In genomic region chr9:136805207-136805740, GRCh38 we compare ENCODE assay signal across 24 cellular contexts. TPM values are rescaled to one million over a fixed set of nuclear protein-coding genes. Genes with fewer than 3 reads are reported as not detected.
A peak's percentile ranks its signal among the peaks of the same experiment; 100 is the strongest.
DNase-seq lines count a peak whose midpoint lies in the region; ATAC-seq, FAIRE-seq and TF ChIP-seq lines count a peak whose summit lies in the region.
"Had no signal": no experiment of that assay in that cellular context is flagged by ENCODE, and none has a peak within 500 bp of the region (broad histone marks: within the 10 kb centered on the region; RNA-seq: fewer than 3 reads in every experiment).

No MANE protein-coding gene starts in this region.

- H3K36me3 ChIP-seq in NT2/D1 (ENCODE audit: insufficient read depth, insufficient read length, low read length) (peaks cover 50% of the 10 kb centered on the region), kidney (ENCODE audit: control insufficient read depth in 1 of 2, insufficient read depth in 2 of 2, low read length in 2 of 2) (peaks cover 0 to 5% of the 10 kb centered on the region in 2 donors), sigmoid colon (peaks cover 0 to 7% (median 0%) of the 10 kb centered on the region in 4 donors)
- H3K36me3 ChIP-seq: suprapubic skin had no signal

- H3K4me1 Mint-ChIP-seq in activated CD8-positive, alpha-beta memory T cell treated with anti-CD3 and anti-CD28 coated beads, Interleukin-2, amount 10 ng/mL, durations not matched to agents 7 days and 5 days, result peaks cover 45% of the 10 kb centered on the region

- no peak overlapping the region for H3K27ac ChIP-seq in kidney (ENCODE audit: low read depth in 2 of 2, low read length in 2 of 2)
- no peak overlapping the region for H3K27ac ChIP-seq in sigmoid colon
- H3K27ac ChIP-seq: epithelial cell of prostate, foreskin keratinocyte, spleen, suprapubic skin had no signal

- H3K27me3 ChIP-seq in NT2/D1 (ENCODE audit: insufficient read depth, insufficient read length) (peaks cover 5% of the 10 kb centered on the region), sigmoid colon (peaks cover 14 to 23% (median 23%) of the 10 kb centered on the region in 3 donors)
- H3K27me3 ChIP-seq: foreskin keratinocyte had no signal

- FAIRE-seq in kidney (lab: Jason Lieb, UNC), result no peak
- FAIRE-seq: bronchial epithelial cell had no signal

- H3K4me3 ChIP-seq in NT2/D1 (ENCODE audit: insufficient read length, low read depth), result no peak overlapping the region
- H3K4me3 ChIP-seq in kidney (ENCODE audit: low read length in 2 of 2), result no peak overlapping the region
- H3K4me3 ChIP-seq in sigmoid colon, result no peak overlapping the region
- H3K4me3 ChIP-seq: spleen, suprapubic skin had no signal

- CTCF ChIA-PET in activated CD8-positive, alpha-beta memory T cell treated with anti-CD3 and anti-CD28 coated beads, Interleukin-2, amount 10 ng/mL, durations not matched to agents 7 days and 5 days (lab: Charles Lee), result interaction anchor here (0.9 to 2.8 kb wide), 5 partner anchors 12 to 259 kb away, joined by 3 to 24 read pairs (median 3); partner anchors contain the start of gene AJM1

- peak overlapping the region; percentile 16 for H3K9ac ChIP-seq in NT2/D1 (ENCODE audit: insufficient read length, low read depth)
- no peak overlapping the region for H3K9ac ChIP-seq in kidney (ENCODE audit: low read length in 2 of 2)

- TF ChIP-seq EP300 in sigmoid colon (IDR thresholded peaks at IDR 0.05), result no peak

- peaks cover 6% of the 10 kb centered on the region for H3K4me1 ChIP-seq in NT2/D1 (ENCODE audit: insufficient read depth, insufficient read length)
- H3K4me1 ChIP-seq in kidney (ENCODE audit: control insufficient read depth in 1 of 2, insufficient read depth in 1 of 2, low read depth in 1 of 2, low read length in 2 of 2), result peaks cover 6 to 21% of the 10 kb centered on the region in 2 donors
- peaks cover 0 to 47% (median 41%) of the 10 kb centered on the region in 4 donors for H3K4me1 ChIP-seq in sigmoid colon

- peak overlapping the region; percentile 11 for H3K4me3 Mint-ChIP-seq in activated CD8-positive, alpha-beta memory T cell treated with anti-CD3 and anti-CD28 coated beads, Interleukin-2, amount 10 ng/mL, durations not matched to agents 7 days and 5 days
- H3K4me3 Mint-ChIP-seq: activated CD8-positive, alpha-beta T cell treated with anti-CD3 and anti-CD28 coated beads for 36 hours had no signal

- WGBS in sigmoid colon, 2 donors, result 92 to 93% methylated on average over 12 of the region's 12 CpGs

- TF ChIP-seq POLR2A in sigmoid colon (IDR thresholded peaks at IDR 0.05), result no peak

- H3K27me3 Mint-ChIP-seq in activated CD8-positive, alpha-beta memory T cell treated with anti-CD3 and anti-CD28 coated beads, Interleukin-2, amount 10 ng/mL, durations not matched to agents 7 days and 5 days, result peaks cover 13% of the 10 kb centered on the region
- H3K27me3 Mint-ChIP-seq: naive B cell had no signal

- H3K9me3 ChIP-seq in NT2/D1 (ENCODE audit: insufficient read depth, low read length) (no peaks in the 10 kb centered on the region), kidney (ENCODE audit: control insufficient read depth in 1 of 2, low read length in 2 of 2) (no peaks in the 10 kb centered on the region), sigmoid colon (no peaks in the 10 kb centered on the region)
- H3K9me3 ChIP-seq: spleen, suprapubic skin had no signal

- no peak for DNase-seq in activated CD8-positive, alpha-beta memory T cell treated with anti-CD3 and anti-CD28 coated beads, Interleukin-2, amount 10 ng/mL, durations not matched to agents 7 days and 5 days
- no peak for DNase-seq in activated CD8-positive, alpha-beta memory T cell treated with anti-CD3 and anti-CD28 coated beads, Interleukin-2, amount 50 U/mL, for 48 hours
- DNase-seq in NT2/D1 (ENCODE audit: low read depth, low spot score), result no peak
- peak; percentile 46 for DNase-seq in kidney
- peak; percentile 63 for DNase-seq in sigmoid colon
- DNase-seq in AG20443 (ENCODE audit: low spot score), result no peak
- DNase-seq: activated CD8-positive, alpha-beta T cell treated with anti-CD3 and anti-CD28 coated beads for 36 hours; foreskin keratinocyte; GOT3; hypothalamus; mesenchymal stem cell; naive B cell; NCI-H1105 treated with DMSO at 0.1 percent for 48 hours; spleen had no signal

- TF ChIP-seq CTCF in kidney (IDR thresholded peaks at IDR 0.05; ENCODE audit: borderline replicate concordance, extremely low read depth, insufficient read depth) (no peak), sigmoid colon (IDR thresholded peaks at IDR 0.05) (no peak)

- peaks cover 15% of the 10 kb centered on the region for H3K36me3 Mint-ChIP-seq in activated CD8-positive, alpha-beta memory T cell treated with anti-CD3 and anti-CD28 coated beads, Interleukin-2, amount 10 ng/mL, durations not matched to agents 7 days and 5 days
- H3K36me3 Mint-ChIP-seq: naive B cell had no signal

- no peak for ATAC-seq in activated CD8-positive, alpha-beta memory T cell treated with anti-CD3 and anti-CD28 coated beads, Interleukin-2, amount 10 ng/mL, durations not matched to agents 7 days and 5 days
- ATAC-seq in HG03139 (IDR thresholded peaks at IDR 0.05; ENCODE audit: unreplicated experiment), result no peak
- ATAC-seq in HG03354 (IDR thresholded peaks at IDR 0.05; ENCODE audit: poor library complexity, severe bottlenecking, unreplicated experiment), result no peak
- ATAC-seq: activated CD8-positive, alpha-beta T cell treated with anti-CD3 and anti-CD28 coated beads for 36 hours; foreskin keratinocyte; Right ventricle myocardium inferior had no signal

- H3K27ac Mint-ChIP-seq in activated CD8-positive, alpha-beta memory T cell treated with anti-CD3 and anti-CD28 coated beads, Interleukin-2, amount 10 ng/mL, durations not matched to agents 7 days and 5 days, result no peak overlapping the region
- H3K27ac Mint-ChIP-seq: activated CD8-positive, alpha-beta T cell treated with anti-CD3 and anti-CD28 coated beads for 36 hours had no signal

- no peaks in the 10 kb centered on the region for H3K9me3 Mint-ChIP-seq in activated CD8-positive, alpha-beta memory T cell treated with anti-CD3 and anti-CD28 coated beads, Interleukin-2, amount 10 ng/mL, durations not matched to agents 7 days and 5 days (ENCODE audit: low read depth)
- H3K9me3 Mint-ChIP-seq: activated CD8-positive, alpha-beta T cell treated with anti-CD3 and anti-CD28 coated beads for 36 hours; naive B cell had no signal

- intact Hi-C loops in kidney (cut with DNase I) (no loop called here), sigmoid colon (cut with DNase I) (no loop called here)

RNA-seq across cellular contexts. Expression of gene RABL6, which starts 2.5 kb away (rescaled TPM):
- total RNA-seq in activated CD8-positive, alpha-beta memory T cell treated with anti-CD3 and anti-CD28 coated beads, Interleukin-2, amount 10 ng/mL, durations not matched to agents 7 days and 5 days, result 100 to 1,000 TPM; 113 to 123 TPM
- total RNA-seq in kidney (70.3 TPM), sigmoid colon (10 to 100 TPM; 36.0 to 55.9 (median 49.9) TPM)
- polyA plus RNA-seq in kidney (ENCODE audit: insufficient read depth, low read depth, low replicate concordance) (60.4 TPM), sigmoid colon (100 to 1,000 TPM in 1 of 3 donors, 10 to 100 TPM in 2; 63.1 to 103 (median 68.7) TPM)

RNA-seq across cellular contexts. Expression of gene CCDC183, which starts 9.1 kb away (rescaled TPM):
- total RNA-seq in activated CD8-positive, alpha-beta memory T cell treated with anti-CD3 and anti-CD28 coated beads, Interleukin-2, amount 10 ng/mL, durations not matched to agents 7 days and 5 days, result under 1 TPM; 0.26 to 0.91 TPM
- 0.88 TPM for total RNA-seq in kidney
- 3.1 TPM for polyA plus RNA-seq in kidney (ENCODE audit: insufficient read depth, low read depth, low replicate concordance)
- 1 to 10 TPM in 2 of 4 donors, under 1 TPM in 1, not detected in 1; 0.71 to 1.5 (median 1.1) TPM for total RNA-seq in sigmoid colon
- polyA plus RNA-seq in sigmoid colon, result 1 to 10 TPM; 3.0 to 3.5 (median 3.0) TPM
- total RNA-seq: foreskin keratinocyte had no signal

RNA-seq across cellular contexts. Expression of gene TMEM141, which starts 14.1 kb away (rescaled TPM):
- total RNA-seq in activated CD8-positive, alpha-beta memory T cell treated with anti-CD3 and anti-CD28 coated beads, Interleukin-2, amount 10 ng/mL, durations not matched to agents 7 days and 5 days, result 10 to 100 TPM; 31.7 to 32.8 TPM
- total RNA-seq in kidney (96.5 TPM), sigmoid colon (10 to 100 TPM; 37.5 to 84.7 (median 63.2) TPM)
- polyA plus RNA-seq in kidney (ENCODE audit: insufficient read depth, low read depth, low replicate concordance) (403 TPM), sigmoid colon (100 to 1,000 TPM; 345 to 629 (median 415) TPM)

RNA-seq across cellular contexts. Expression of gene AJM1, which starts 37.0 kb away (rescaled TPM):
- total RNA-seq in activated CD8-positive, alpha-beta memory T cell treated with anti-CD3 and anti-CD28 coated beads, Interleukin-2, amount 10 ng/mL, durations not matched to agents 7 days and 5 days, result 1 to 10 TPM; 3.9 to 4.4 TPM
- total RNA-seq in kidney (5.3 TPM), sigmoid colon (1 to 10 TPM in 3 of 4 donors, under 1 TPM in 1; 0.82 to 8.6 (median 5.2) TPM)
- polyA plus RNA-seq in kidney (ENCODE audit: insufficient read depth, low read depth, low replicate concordance) (2.5 TPM), sigmoid colon (1 to 10 TPM in 2 of 3 donors, under 1 TPM in 1; 0.46 to 6.7 (median 1.8) TPM)

RNA-seq across cellular contexts. Expression of gene LCN15, which starts 41.0 kb away (rescaled TPM):
- total RNA-seq in activated CD8-positive, alpha-beta memory T cell treated with anti-CD3 and anti-CD28 coated beads, Interleukin-2, amount 10 ng/mL, durations not matched to agents 7 days and 5 days, result not detected
- total RNA-seq in kidney, result not detected
- polyA plus RNA-seq in kidney (ENCODE audit: insufficient read depth, low read depth, low replicate concordance), result not detected
- total RNA-seq in sigmoid colon, result not detected
- polyA plus RNA-seq in sigmoid colon, result 1 to 10 TPM in 2 of 3 donors, under 1 TPM in 1; 0.70 to 9.0 (median 6.6) TPM
- total RNA-seq: activated CD8-positive, alpha-beta T cell treated with anti-CD3 and anti-CD28 coated beads for 36 hours; bronchial epithelial cell; foreskin keratinocyte; kidney epithelial cell; NCI-H460; pulmonary artery endothelial cell had no signal
- polyA plus RNA-seq: adipose tissue, foreskin keratinocyte, spleen had no signal

Comparison
In these comparisons a context has a peak if more than half of its experiments do, and no peak if none do; other contexts are left out.
1. DNase-seq: peak in kidney (single experiment) and sigmoid colon (single experiment); none in activated CD8-positive, alpha-beta memory T cell treated with anti-CD3 and anti-CD28 coated beads, Interleukin-2, amount 10 ng/mL, durations not matched to agents 7 days and 5 days (single experiment), activated CD8-positive, alpha-beta memory T cell treated with anti-CD3 and anti-CD28 coated beads, Interleukin-2, amount 50 U/mL, for 48 hours (single experiment), NT2/D1 (single experiment) and AG20443 (single experiment).